Comparison of ENCODE assay signal across 1 cellular context in genomic region chr2:128786800-128787478, GRCh38.
TF ChIP-seq lines count a peak whose summit lies in the region.

No MANE protein-coding gene starts in this region.

TF ChIP-seq in IMR-90, 13 proteins besides CTCF, POLR2A, EP300 and RAD21 (continued from another document):
- TF ChIP-seq FOS (IDR thresholded peaks at IDR 0.05; ENCODE audit: low read depth, low read length) (no peak), RCOR1 (IDR thresholded peaks at IDR 0.05; ENCODE audit: insufficient replicate concordance, low read length) (no peak), BHLHE40 (IDR thresholded peaks at IDR 0.05; ENCODE audit: low read depth, low read length) (no peak), NFE2L2 (IDR thresholded peaks at IDR 0.05; ENCODE audit: low read depth, low read length) (no peak), SMC3 (IDR thresholded peaks at IDR 0.05; ENCODE audit: low read depth, low read length) (no peak), MAFK (IDR thresholded peaks at IDR 0.05; ENCODE audit: low read depth, low read length) (no peak), CEBPB (IDR thresholded peaks at IDR 0.05; ENCODE audit: low read depth, low read length) (no peak), MAZ (IDR thresholded peaks at IDR 0.05; ENCODE audit: borderline replicate concordance, low read depth, low read length) (no peak)
